ENCODE assay signal across 15 cellular contexts in the genomic region with DNA sequence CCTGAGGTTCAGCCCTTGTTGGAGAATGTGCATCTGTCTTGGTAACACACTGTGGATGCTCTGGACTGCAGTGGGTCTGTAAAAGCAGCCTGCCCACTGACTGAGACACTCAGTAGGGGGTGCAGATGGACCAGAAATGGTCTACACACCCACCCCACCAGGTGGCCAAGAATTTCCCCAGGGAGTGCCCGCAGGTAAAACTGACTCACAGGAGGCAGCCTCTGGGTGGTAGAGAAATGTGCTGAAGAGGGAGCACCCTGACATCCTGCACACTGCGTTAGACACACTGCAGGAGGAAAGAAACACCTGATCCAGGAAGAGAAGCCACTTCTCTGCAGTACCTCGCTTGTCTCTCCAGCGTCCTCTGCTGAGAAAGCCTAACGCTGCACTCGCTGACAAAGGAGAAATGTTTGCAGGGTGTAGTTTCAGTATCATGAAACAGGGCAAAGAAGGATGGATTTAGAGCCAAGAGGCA.
DNase-seq lines count a peak whose midpoint lies in the region; ATAC-seq and TF ChIP-seq lines count a peak whose summit lies in the region.
"Had no signal": no experiment of that assay in that cellular context is flagged by ENCODE, and none has a peak within 500 bp of the region (broad histone marks: within the 10 kb centered on the region; RNA-seq: fewer than 3 reads in every experiment).

No MANE protein-coding gene starts in this region.

- peak in 2 of 3 experiments; percentile 32 to 57 for DNase-seq in NCI-H1417 (lab: John Stamatoyannopoulos, UW)
- no peak for DNase-seq in NCI-H1417 treated with DMSO at 0.1 percent for 48 hours (lab: John Stamatoyannopoulos, UW)
- peak; percentile 38 for DNase-seq in RPMI8226
- peak; percentile 49 for DNase-seq in islet precursor cell
- DNase-seq in OCI-M2 (lab: John Stamatoyannopoulos, UW; ENCODE audit: unreplicated experiment), result no peak
- no peak for DNase-seq in NCI-H187 (lab: John Stamatoyannopoulos, UW)
- DNase-seq: activated CD4-positive, alpha-beta T cell treated with anti-CD3 and anti-CD28 coated beads, Interleukin-2, amount 10 ng/mL, durations not matched to agents 24 days and 14 days; CD4-positive, alpha-beta T cell; effector CD4-positive, alpha-beta T cell; NCI-H187 treated with DMSO at 0.1 percent for 48 hours; spleen; T-cell; testis had no signal

- TF ChIP-seq CTCF in GM12872 (IDR thresholded peaks at IDR 0.05; ENCODE audit: insufficient read depth, low read depth, low read length), result 0 out of 3 replicates have a peak, but pooled peaks have one; percentile 9

- ATAC-seq in HG03025 (IDR thresholded peaks at IDR 0.05; ENCODE audit: low FRiP score, unreplicated experiment), result no peak
- ATAC-seq: T-cell had no signal

Comparison
In these comparisons a context has a peak if more than half of its experiments do, and no peak if none do; other contexts are left out.
1. DNase-seq: peak in NCI-H1417 (2 of 3), RPMI8226 (single experiment) and islet precursor cell (single experiment); none in NCI-H1417 treated with DMSO at 0.1 percent for 48 hours (single experiment), OCI-M2 (single experiment) and NCI-H187 (0 of 2).